In the genomic region with DNA sequence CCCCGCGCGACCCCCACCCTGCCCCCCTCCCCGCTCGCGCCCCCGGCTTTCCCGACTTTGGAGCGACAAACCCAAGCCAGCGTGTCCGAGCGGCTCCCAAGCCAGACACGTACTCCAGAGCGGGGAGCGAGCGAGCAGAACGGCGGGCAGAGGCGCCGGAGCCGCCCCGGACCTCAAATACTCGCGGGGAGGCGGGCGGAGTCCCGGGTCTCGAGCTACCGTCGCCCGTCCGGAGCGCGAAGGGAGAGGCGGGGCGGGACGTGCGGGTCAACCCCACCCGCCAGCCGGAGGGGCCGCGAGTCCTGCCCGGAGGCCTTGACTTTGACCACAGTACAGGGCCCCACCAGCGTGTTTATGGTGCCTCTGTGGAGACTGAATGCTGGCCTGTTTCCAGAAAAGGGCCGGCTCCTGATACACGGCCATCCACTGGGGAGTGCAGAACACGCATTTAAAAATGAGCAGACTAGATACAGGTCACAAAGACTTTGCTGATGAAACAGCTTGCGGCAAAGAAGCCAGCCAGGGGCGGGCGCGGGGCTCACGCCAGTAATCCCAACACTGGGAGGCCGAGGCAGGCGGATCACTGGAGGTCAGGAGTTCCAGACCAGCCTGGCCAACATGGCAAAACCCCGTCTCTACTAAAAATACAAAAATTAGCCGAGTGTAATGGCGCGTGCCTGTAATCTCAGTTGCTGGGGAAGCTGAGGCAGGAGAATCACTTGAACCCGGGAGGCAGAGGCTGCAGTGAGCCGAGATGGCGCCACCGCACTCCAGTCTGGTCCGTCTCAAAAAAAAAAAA, we compare ENCODE assay signal across 8 cellular contexts. TPM values are rescaled to one million over a fixed set of nuclear protein-coding genes. Genes with fewer than 3 reads are reported as not detected.
DNase-seq lines count a peak whose midpoint lies in the region; ATAC-seq and TF ChIP-seq lines count a peak whose summit lies in the region.

A gene (minus strand): TSS at position 148 of the 799 bp plus-strand sequence. CDS start 12,235 bp downstream, outside the sequence.

- TF ChIP-seq CTCF in GM20000 (IDR thresholded peaks at IDR 0.05; ENCODE audit: extremely low read depth, missing control alignments) (no peak), foreskin keratinocyte (conservative IDR thresholded peaks at IDR 0.05) (no peak), thoracic aorta (IDR thresholded peaks at IDR 0.05) (no peak)

- peak; percentile 53 for DNase-seq in A172 (ENCODE audit: low spot score)
- peak; percentile 54 for DNase-seq in GM20000 (ENCODE audit: low spot score)
- DNase-seq in SJCRH30: peak; percentile 69 to 75
- DNase-seq in activated naive CD4-positive, alpha-beta T cell treated with anti-CD3 and anti-CD28 coated beads, Interleukin-2, amount 50 U/mL, for 16 hours: peak; percentile 40
- DNase-seq in foreskin keratinocyte: no peak
- DNase-seq in naive thymus-derived CD4-positive, alpha-beta T cell: peak in 8 of 9 donors; percentile 31 to 57 (median 44)
- DNase-seq in thoracic aorta (ENCODE audit: low spot score): peak; percentile 69

- CTCF ChIA-PET in naive thymus-derived CD4-positive, alpha-beta T cell (lab: Charles Lee): interaction anchor here (0.8 to 1.2 kb wide), 2 partner anchors 17 to 39 kb away, joined by 3 to 4 read pairs; no protein-coding TSS in a partner anchor

- H3K27ac Mint-ChIP-seq in naive thymus-derived CD4-positive, alpha-beta T cell: peak within 1 kb of the TSS; percentile 77 to 95 (median 93)

- H3K27me3 Mint-ChIP-seq in naive thymus-derived CD4-positive, alpha-beta T cell: peaks cover 0 to 66% (median 0%) of the 10 kb centered on the region in 5 donors

- H3K27me3 ChIP-seq in SJCRH30 (no peaks in the 10 kb centered on the region), foreskin keratinocyte (no peaks in the 10 kb centered on the region), thoracic aorta (replicated peaks; ENCODE audit: insufficient read depth) (no peaks in the 10 kb centered on the region)
- H3K27me3 ChIP-seq in naive thymus-derived CD4-positive, alpha-beta T cell (ENCODE audit: control insufficient read depth in 2 of 2, insufficient read depth in 2 of 2, low read length in 2 of 2): no peaks in the 10 kb centered on the region

- ATAC-seq in foreskin keratinocyte (peak; percentile 67), thoracic aorta (ENCODE audit: insufficient number of reproducible peaks, low FRiP score, low read depth) (peak; percentile 75), GM21360 (IDR thresholded peaks at IDR 0.05; ENCODE audit: unreplicated experiment) (no peak)
- peak; percentile 70 for ATAC-seq in naive thymus-derived CD4-positive, alpha-beta T cell

- H3K27ac ChIP-seq in SJCRH30 (peak within 1 kb of the TSS; percentile 93), foreskin keratinocyte (peak within 1 kb of the TSS; percentile 57), thoracic aorta (peak within 1 kb of the TSS; percentile 98)
- H3K27ac ChIP-seq in naive thymus-derived CD4-positive, alpha-beta T cell (ENCODE audit: low read depth, low read length): peak within 1 kb of the TSS; percentile 72

- H3K36me3 Mint-ChIP-seq in naive thymus-derived CD4-positive, alpha-beta T cell: peaks cover 0 to 3% (median 0%) of the 10 kb centered on the region in 5 donors

- H3K9me3 Mint-ChIP-seq in naive thymus-derived CD4-positive, alpha-beta T cell: peaks cover 0 to 7% (median 0%) of the 10 kb centered on the region in 11 donors

- H3K4me3 ChIP-seq in SJCRH30 (peak within 1 kb of the TSS; percentile 92), thoracic aorta (peak within 1 kb of the TSS; percentile 84)
- H3K4me3 ChIP-seq in naive thymus-derived CD4-positive, alpha-beta T cell (ENCODE audit: low read length): peak within 1 kb of the TSS; percentile 66

- intact Hi-C loops in naive thymus-derived CD4-positive, alpha-beta T cell (cut with micrococcal nuclease): loop anchor here (1.0 to 2.0 kb wide), 6 partner anchors 15 to 39 kb away; no protein-coding TSS in a partner anchor

- H3K4me1 Mint-ChIP-seq in naive thymus-derived CD4-positive, alpha-beta T cell: peaks cover 14 to 62% (median 48%) of the 10 kb centered on the region in 7 donors

- H3K9me3 ChIP-seq in SJCRH30 (replicated peaks): no peaks in the 10 kb centered on the region
- H3K9me3 ChIP-seq in naive thymus-derived CD4-positive, alpha-beta T cell (ENCODE audit: control insufficient read depth in 2 of 3, low read length in 3 of 3): no peaks in the 10 kb centered on the region
- no peaks in the 10 kb centered on the region for H3K9me3 ChIP-seq in thoracic aorta

- peak within 1 kb of the TSS; percentile 83 to 94 (median 91) for H3K4me3 Mint-ChIP-seq in naive thymus-derived CD4-positive, alpha-beta T cell

- H3K36me3 ChIP-seq in SJCRH30: no peaks in the 10 kb centered on the region
- H3K36me3 ChIP-seq in naive thymus-derived CD4-positive, alpha-beta T cell (ENCODE audit: control insufficient read depth in 2 of 3, insufficient read depth in 3 of 3, low read length in 3 of 3): no peaks in the 10 kb centered on the region
- H3K36me3 ChIP-seq in thoracic aorta: no peaks in the 10 kb centered on the region

- POLR2A ChIA-PET in naive thymus-derived CD4-positive, alpha-beta T cell (lab: Charles Lee): interaction anchor here (0.6 to 2.0 kb wide), 12 partner anchors 9 to 129 kb away, joined by 3 to 33 read pairs (median 6); a partner anchor contains a TSS

- peaks cover 3% of the 10 kb centered on the region for H3K4me1 ChIP-seq in SJCRH30
- peaks cover 6% of the 10 kb centered on the region for H3K4me1 ChIP-seq in foreskin keratinocyte
- H3K4me1 ChIP-seq in naive thymus-derived CD4-positive, alpha-beta T cell (ENCODE audit: control insufficient read depth in 2 of 2, insufficient read depth in 2 of 2, low read length in 2 of 2): peaks cover 7 to 19% of the 10 kb centered on the region in 2 donors
- H3K4me1 ChIP-seq in thoracic aorta (ENCODE audit: control insufficient read depth in 1 of 2, low read depth in 2 of 2): peaks cover 10 to 25% of the 10 kb centered on the region in 2 donors

RNA-seq across cellular contexts. Expression of the gene that starts here (rescaled TPM):
- 121 and 141 TPM in 2 replicates for total RNA-seq in A172 (2014; rRNA removed; shearing (Covaris generic))
- total RNA-seq in SJCRH30 (2014; rRNA removed; shearing (Covaris generic)): 60.4 and 62.5 TPM in 2 replicates
- 57.6 and 59.0 TPM in 2 replicates for total RNA-seq in foreskin keratinocyte
- polyA plus RNA-seq in foreskin keratinocyte: 81.3 and 86.5 TPM in 2 replicates
- total RNA-seq in naive thymus-derived CD4-positive, alpha-beta T cell: 10 to 100 TPM; 19.7 to 60.5 (median 56.4) TPM
- 10 to 100 TPM; 77.9 to 94.2 TPM for polyA plus RNA-seq in naive thymus-derived CD4-positive, alpha-beta T cell
- 100 to 1,000 TPM; 161 to 180 TPM for total RNA-seq in thoracic aorta

Comparison
In these comparisons a context has a peak if more than half of its experiments do, and no peak if none do; other contexts are left out.
1. DNase-seq: peak in A172 (single experiment), GM20000 (single experiment), SJCRH30 (2 of 2), activated naive CD4-positive, alpha-beta T cell treated with anti-CD3 and anti-CD28 coated beads, Interleukin-2, amount 50 U/mL, for 16 hours (single experiment), naive thymus-derived CD4-positive, alpha-beta T cell (8 of 9) and thoracic aorta (single experiment); none in foreskin keratinocyte (0 of 2).
2. Peak in every context shown above with its lines, with median percentiles within 50 percentile points of each other: H3K27ac ChIP-seq and H3K4me3 ChIP-seq.